In genomic region chr5:143030349-143030748, GRCh38 we compare ENCODE assay signal across 1 cellular context.
TF ChIP-seq lines count a peak whose summit lies in the region.

No MANE protein-coding gene starts in this region.

TF ChIP-seq in GM12878, 131 proteins besides CTCF, POLR2A, EP300 and RAD21:
- TF ChIP-seq, protein P1, sequence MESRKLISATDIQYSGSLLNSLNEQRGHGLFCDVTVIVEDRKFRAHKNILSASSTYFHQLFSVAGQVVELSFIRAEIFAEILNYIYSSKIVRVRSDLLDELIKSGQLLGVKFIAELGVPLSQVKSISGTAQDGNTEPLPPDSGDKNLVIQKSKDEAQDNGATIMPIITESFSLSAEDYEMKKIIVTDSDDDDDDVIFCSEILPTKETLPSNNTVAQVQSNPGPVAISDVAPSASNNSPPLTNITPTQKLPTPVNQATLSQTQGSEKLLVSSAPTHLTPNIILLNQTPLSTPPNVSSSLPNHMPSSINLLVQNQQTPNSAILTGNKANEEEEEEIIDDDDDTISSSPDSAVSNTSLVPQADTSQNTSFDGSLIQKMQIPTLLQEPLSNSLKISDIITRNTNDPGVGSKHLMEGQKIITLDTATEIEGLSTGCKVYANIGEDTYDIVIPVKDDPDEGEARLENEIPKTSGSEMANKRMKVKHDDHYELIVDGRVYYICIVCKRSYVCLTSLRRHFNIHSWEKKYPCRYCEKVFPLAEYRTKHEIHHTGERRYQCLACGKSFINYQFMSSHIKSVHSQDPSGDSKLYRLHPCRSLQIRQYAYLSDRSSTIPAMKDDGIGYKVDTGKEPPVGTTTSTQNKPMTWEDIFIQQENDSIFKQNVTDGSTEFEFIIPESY (IDR thresholded peaks at IDR 0.05), result no peak
- no peak for TF ChIP-seq ASH2L (IDR thresholded peaks at IDR 0.05; ENCODE audit: borderline replicate concordance, low read depth)
- TF ChIP-seq JUNB (IDR thresholded peaks at IDR 0.05), result 0 out of 2 replicates have a peak, but pooled peaks have one; percentile 10
- TF ChIP-seq YBX1 (IDR thresholded peaks at IDR 0.05), result no peak
- TF ChIP-seq NR2F1 (conservative IDR thresholded peaks at IDR 0.05), result peak; percentile 65
- TF ChIP-seq USF2 (IDR thresholded peaks at IDR 0.05; ENCODE audit: borderline replicate concordance, low read depth, low read length), result no peak
- no peak for TF ChIP-seq STAT3 (IDR thresholded peaks at IDR 0.05; ENCODE audit: low read depth, low read length)
- TF ChIP-seq KAT2A (conservative IDR thresholded peaks at IDR 0.05; ENCODE audit: control insufficient read depth, low read depth, low read length), result no peak
- no peak for TF ChIP-seq CEBPB (IDR thresholded peaks at IDR 0.05; ENCODE audit: borderline replicate concordance in 1 of 2, low read depth in 2 of 2, low read length in 2 of 2)
- TF ChIP-seq CHD2 (IDR thresholded peaks at IDR 0.05; ENCODE audit: borderline replicate concordance, low read depth, low read length), result no peak
- TF ChIP-seq, protein P2, sequence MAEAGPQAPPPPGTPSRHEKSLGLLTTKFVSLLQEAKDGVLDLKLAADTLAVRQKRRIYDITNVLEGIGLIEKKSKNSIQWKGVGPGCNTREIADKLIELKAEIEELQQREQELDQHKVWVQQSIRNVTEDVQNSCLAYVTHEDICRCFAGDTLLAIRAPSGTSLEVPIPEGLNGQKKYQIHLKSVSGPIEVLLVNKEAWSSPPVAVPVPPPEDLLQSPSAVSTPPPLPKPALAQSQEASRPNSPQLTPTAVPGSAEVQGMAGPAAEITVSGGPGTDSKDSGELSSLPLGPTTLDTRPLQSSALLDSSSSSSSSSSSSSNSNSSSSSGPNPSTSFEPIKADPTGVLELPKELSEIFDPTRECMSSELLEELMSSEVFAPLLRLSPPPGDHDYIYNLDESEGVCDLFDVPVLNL (IDR thresholded peaks at IDR 0.05; ENCODE audit: low read depth, low read length), result no peak
- no peak for TF ChIP-seq RELB (IDR thresholded peaks at IDR 0.05; ENCODE audit: low read depth)
- TF ChIP-seq BRCA1 (IDR thresholded peaks at IDR 0.05; ENCODE audit: low read depth, low read length), result no peak
- TF ChIP-seq IKZF1 (conservative IDR thresholded peaks at IDR 0.05), result peak; percentile 19; the same call in 1 of the 2 replicates
- TF ChIP-seq, protein P3, sequence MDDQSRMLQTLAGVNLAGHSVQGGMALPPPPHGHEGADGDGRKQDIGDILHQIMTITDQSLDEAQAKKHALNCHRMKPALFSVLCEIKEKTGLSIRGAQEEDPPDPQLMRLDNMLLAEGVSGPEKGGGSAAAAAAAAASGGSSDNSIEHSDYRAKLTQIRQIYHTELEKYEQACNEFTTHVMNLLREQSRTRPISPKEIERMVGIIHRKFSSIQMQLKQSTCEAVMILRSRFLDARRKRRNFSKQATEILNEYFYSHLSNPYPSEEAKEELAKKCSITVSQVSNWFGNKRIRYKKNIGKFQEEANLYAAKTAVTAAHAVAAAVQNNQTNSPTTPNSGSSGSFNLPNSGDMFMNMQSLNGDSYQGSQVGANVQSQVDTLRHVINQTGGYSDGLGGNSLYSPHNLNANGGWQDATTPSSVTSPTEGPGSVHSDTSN (IDR thresholded peaks at IDR 0.05; ENCODE audit: insufficient replicate concordance, low read depth, low read length), result no peak
- 0 out of 2 replicates have a peak, but pooled peaks have one; percentile 21 for TF ChIP-seq MTA2 (IDR thresholded peaks at IDR 0.05; ENCODE audit: low read depth)
- no peak for TF ChIP-seq STAT1 (conservative IDR thresholded peaks at IDR 0.05)
- TF ChIP-seq RUNX3 (IDR thresholded peaks at IDR 0.05; ENCODE audit: low read length), result peak; percentile 65; the same call in 1 of the 2 replicates
- TF ChIP-seq ETV6 (conservative IDR thresholded peaks at IDR 0.05 in 1 of 2, IDR thresholded peaks at IDR 0.05 in 1 of 2; ENCODE audit: borderline replicate concordance in 1 of 2, low read depth in 1 of 2), result peak in 1 of 2 experiments; percentile 93; a peak in 2 of 4 replicates
- TF ChIP-seq BACH1 (IDR thresholded peaks at IDR 0.05; ENCODE audit: borderline replicate concordance), result no peak
- TF ChIP-seq ZNF24 (IDR thresholded peaks at IDR 0.05), result peak; percentile 43; the same call in 1 of the 2 replicates
- no peak for TF ChIP-seq NFYA (IDR thresholded peaks at IDR 0.05; ENCODE audit: borderline replicate concordance, low read depth, low read length)
- TF ChIP-seq, protein P4, sequence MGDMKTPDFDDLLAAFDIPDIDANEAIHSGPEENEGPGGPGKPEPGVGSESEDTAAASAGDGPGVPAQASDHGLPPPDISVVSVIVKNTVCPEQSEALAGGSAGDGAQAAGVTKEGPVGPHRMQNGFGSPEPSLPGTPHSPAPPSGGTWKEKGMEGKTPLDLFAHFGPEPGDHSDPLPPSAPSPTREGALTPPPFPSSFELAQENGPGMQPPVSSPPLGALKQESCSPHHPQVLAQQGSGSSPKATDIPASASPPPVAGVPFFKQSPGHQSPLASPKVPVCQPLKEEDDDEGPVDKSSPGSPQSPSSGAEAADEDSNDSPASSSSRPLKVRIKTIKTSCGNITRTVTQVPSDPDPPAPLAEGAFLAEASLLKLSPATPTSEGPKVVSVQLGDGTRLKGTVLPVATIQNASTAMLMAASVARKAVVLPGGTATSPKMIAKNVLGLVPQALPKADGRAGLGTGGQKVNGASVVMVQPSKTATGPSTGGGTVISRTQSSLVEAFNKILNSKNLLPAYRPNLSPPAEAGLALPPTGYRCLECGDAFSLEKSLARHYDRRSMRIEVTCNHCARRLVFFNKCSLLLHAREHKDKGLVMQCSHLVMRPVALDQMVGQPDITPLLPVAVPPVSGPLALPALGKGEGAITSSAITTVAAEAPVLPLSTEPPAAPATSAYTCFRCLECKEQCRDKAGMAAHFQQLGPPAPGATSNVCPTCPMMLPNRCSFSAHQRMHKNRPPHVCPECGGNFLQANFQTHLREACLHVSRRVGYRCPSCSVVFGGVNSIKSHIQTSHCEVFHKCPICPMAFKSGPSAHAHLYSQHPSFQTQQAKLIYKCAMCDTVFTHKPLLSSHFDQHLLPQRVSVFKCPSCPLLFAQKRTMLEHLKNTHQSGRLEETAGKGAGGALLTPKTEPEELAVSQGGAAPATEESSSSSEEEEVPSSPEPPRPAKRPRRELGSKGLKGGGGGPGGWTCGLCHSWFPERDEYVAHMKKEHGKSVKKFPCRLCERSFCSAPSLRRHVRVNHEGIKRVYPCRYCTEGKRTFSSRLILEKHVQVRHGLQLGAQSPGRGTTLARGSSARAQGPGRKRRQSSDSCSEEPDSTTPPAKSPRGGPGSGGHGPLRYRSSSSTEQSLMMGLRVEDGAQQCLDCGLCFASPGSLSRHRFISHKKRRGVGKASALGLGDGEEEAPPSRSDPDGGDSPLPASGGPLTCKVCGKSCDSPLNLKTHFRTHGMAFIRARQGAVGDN (IDR thresholded peaks at IDR 0.05), result peak; percentile 52; the same call in 1 of the 2 replicates
- TF ChIP-seq WRNIP1 (IDR thresholded peaks at IDR 0.05; ENCODE audit: borderline replicate concordance, low read depth, low read length), result no peak
- TF ChIP-seq ZBTB4 (CRISPR knock-in tag; IDR thresholded peaks at IDR 0.05), result no peak
- no peak for TF ChIP-seq RCOR1 (conservative IDR thresholded peaks at IDR 0.05; ENCODE audit: low read depth, low read length)
- TF ChIP-seq TAF1 (IDR thresholded peaks at IDR 0.05; ENCODE audit: borderline replicate concordance, low read depth, low read length), result no peak
- TF ChIP-seq CBFB (IDR thresholded peaks at IDR 0.05; ENCODE audit: low read depth), result no peak
- no peak for TF ChIP-seq PAX5 (IDR thresholded peaks at IDR 0.05; ENCODE audit: borderline replicate concordance, low read depth, low read length)
- no peak for TF ChIP-seq POLR2AphosphoS2 (IDR thresholded peaks at IDR 0.05; ENCODE audit: low read depth, low read length)
- no peak for TF ChIP-seq IRF5 (IDR thresholded peaks at IDR 0.05; ENCODE audit: borderline replicate concordance)
- TF ChIP-seq MYB (IDR thresholded peaks at IDR 0.05; ENCODE audit: borderline replicate concordance, low read depth, low read length), result no peak
